8 cellular contexts compared by ENCODE assay signal in genomic region chr9:22446589-22446949, GRCh38. TPM values are rescaled to one million over a fixed set of nuclear protein-coding genes. Genes with fewer than 3 reads are reported as not detected.
A peak's percentile ranks its signal among the peaks of the same experiment; 100 is the strongest.
DNase-seq lines count a peak whose midpoint lies in the region; ATAC-seq and TF ChIP-seq lines count a peak whose summit lies in the region.

DMRTA1 (plus strand) TSS chr9:22446824; CDS start chr9:22447066, 242 bp downstream.

- H3K9me3 ChIP-seq in esophagus (ENCODE audit: control insufficient read depth in 2 of 2, insufficient read depth in 1 of 2, low read depth in 1 of 2, low read length in 1 of 2) (no peaks in the 10 kb centered on the region), mesodermal cell (ENCODE audit: control insufficient read depth, low read length) (no peaks in the 10 kb centered on the region), testis (no peaks in the 10 kb centered on the region)

- peaks cover 3% of the 10 kb centered on the region for H3K4me1 Mint-ChIP-seq in T-helper 2 cell treated with Interferon-gamma antibody and Interleukin-4, amounts not matched to agents 5 μg/mL and 100 μg/mL, for 36 hours (ENCODE audit: low read depth)

- in situ Hi-C loops in GM13977 (cut with MboI; ENCODE audit: low pct_unique_long_range_greater_than_20kb, low sequenced_read_pairs, unreplicated experiment) = no loop called here

- H3K36me3 ChIP-seq in esophagus (ENCODE audit: control insufficient read depth in 2 of 2, insufficient read depth in 2 of 2, low read length in 1 of 2) (no peaks in the 10 kb centered on the region), mesodermal cell (ENCODE audit: control insufficient read depth, insufficient read depth, low read length) (peaks cover 2% of the 10 kb centered on the region), testis (ENCODE audit: low read depth, missing control alignments) (no peaks in the 10 kb centered on the region)

- H3K27ac ChIP-seq in esophagus (ENCODE audit: low read depth in 2 of 2, low read length in 1 of 2) = peak within 1 kb of the TSS; percentile 87 to 94
- peak within 1 kb of the TSS; percentile 79 for H3K27ac ChIP-seq in mesodermal cell (ENCODE audit: low read depth, low read length, severe bottlenecking)
- peak within 1 kb of the TSS in 1 of 2 donors; percentile 29 for H3K27ac ChIP-seq in testis

- no peak for ATAC-seq in GM21529 (IDR thresholded peaks at IDR 0.05; ENCODE audit: unreplicated experiment)

- no peaks in the 10 kb centered on the region for H3K27me3 ChIP-seq in esophagus (ENCODE audit: control insufficient read depth in 1 of 2, insufficient read depth in 2 of 2, low read length in 2 of 2)
- H3K27me3 ChIP-seq in testis = no peaks in the 10 kb centered on the region

- H3K4me1 ChIP-seq in esophagus (ENCODE audit: control insufficient read depth in 2 of 2, insufficient read depth in 2 of 2, low read length in 1 of 2) (no peaks in the 10 kb centered on the region), mesodermal cell (ENCODE audit: control insufficient read depth, insufficient read depth, low read length, poor library complexity, severe bottlenecking) (no peaks in the 10 kb centered on the region), testis (no peaks in the 10 kb centered on the region)

- peak; percentile 45 for DNase-seq in 8988T
- DNase-seq in GM13977 (ENCODE audit: low spot score) = peak; percentile 34
- DNase-seq in HS-27A (ENCODE audit: low read depth) = peak; percentile 40
- no peak for DNase-seq in T-helper 2 cell treated with Interferon-gamma antibody and Interleukin-4, amounts not matched to agents 5 μg/mL and 100 μg/mL, for 36 hours (ENCODE audit: low spot score)
- peak; percentile 80 for DNase-seq in testis

- peak within 1 kb of the TSS; percentile 46 for H3K4me3 Mint-ChIP-seq in T-helper 2 cell treated with Interferon-gamma antibody and Interleukin-4, amounts not matched to agents 5 μg/mL and 100 μg/mL, for 36 hours

- peaks cover 36% of the 10 kb centered on the region for H3K27me3 Mint-ChIP-seq in T-helper 2 cell treated with Interferon-gamma antibody and Interleukin-4, amounts not matched to agents 5 μg/mL and 100 μg/mL, for 36 hours (ENCODE audit: low read depth)

- H3K9me3 Mint-ChIP-seq in T-helper 2 cell treated with Interferon-gamma antibody and Interleukin-4, amounts not matched to agents 5 μg/mL and 100 μg/mL, for 36 hours = no peaks in the 10 kb centered on the region

- intact Hi-C loops in testis (cut with DNase I; ENCODE audit: low total_unique reads) = no loop called here

- TF ChIP-seq CTCF in GM13977 (IDR thresholded peaks at IDR 0.05; ENCODE audit: extremely low read depth, insufficient read depth, missing control alignments) (no peak), testis (IDR thresholded peaks at IDR 0.05) (no peak)

- peak within 1 kb of the TSS; percentile 57 to 82 for H3K4me3 ChIP-seq in esophagus (ENCODE audit: low read depth in 1 of 2, low read length in 2 of 2)
- H3K4me3 ChIP-seq in mesodermal cell (ENCODE audit: extremely low read depth, insufficient read depth, low read length, poor library complexity, severe bottlenecking) = peak within 1 kb of the TSS; percentile 63
- peak within 1 kb of the TSS; percentile 57 to 68 for H3K4me3 ChIP-seq in testis

- 1 to 2% methylated on average over 24 of the region's 24 CpGs for whole genome bisulfite sequencing in esophagus, 2 donors
- 0 to 2% methylated on average over 11 to 17 of the region's 24 CpGs for WGBS in mesodermal cell (ENCODE audit: insufficient coverage in 2 of 2), 2 experiments
- WGBS in testis, 2 donors = 0 to 1% methylated on average over 13 to 24 of the region's 24 CpGs

- H3K27ac Mint-ChIP-seq in T-helper 2 cell treated with Interferon-gamma antibody and Interleukin-4, amounts not matched to agents 5 μg/mL and 100 μg/mL, for 36 hours = no peak within 1 kb of the TSS

- TF ChIP-seq POLR2A in testis (IDR thresholded peaks at IDR 0.05) = no peak

- no peaks in the 10 kb centered on the region for H3K36me3 Mint-ChIP-seq in T-helper 2 cell treated with Interferon-gamma antibody and Interleukin-4, amounts not matched to agents 5 μg/mL and 100 μg/mL, for 36 hours (ENCODE audit: low read depth)

RNA-seq across cellular contexts. Expression of gene DMRTA1, which starts in this region (rescaled TPM):
- 1 to 10 TPM; 1.0 to 1.5 TPM for polyA plus RNA-seq in esophagus
- 2.5 TPM for polyA plus RNA-seq in mesodermal cell (2013, experiment 1 of 2)
- 2.0 TPM for polyA plus RNA-seq in mesodermal cell (2013, experiment 2 of 2)
- under 1 TPM; 0.43 to 0.71 TPM for total RNA-seq in testis
- 0.38 TPM for polyA plus RNA-seq in testis (ENCODE audit: insufficient read depth, low read depth, low replicate concordance)

Comparison
In these comparisons a context has a peak if more than half of its experiments do, and no peak if none do; other contexts are left out.
1. Peak in DNase-seq and H3K4me3 ChIP-seq in testis; RNA of the gene not detected or under 1 TPM.